ENCODE assay signal across 2 cellular contexts in genomic region chr3:127137757-127138536, GRCh38.
TF ChIP-seq lines count a peak whose summit lies in the region.

No MANE protein-coding gene starts in this region.

TF ChIP-seq in HepG2, 621 proteins besides CTCF, POLR2A, EP300 and RAD21:
- no peak for TF ChIP-seq ZNF616 (CRISPR knock-in tag; IDR thresholded peaks at IDR 0.05; ENCODE audit: low read depth)
- TF ChIP-seq MNT (IDR thresholded peaks at IDR 0.05) = peak; percentile 88
- no peak for TF ChIP-seq ZBTB43 (CRISPR knock-in tag; conservative IDR thresholded peaks at IDR 0.05)
- TF ChIP-seq RFX5 (IDR thresholded peaks at IDR 0.05; ENCODE audit: low read depth, low read length) = no peak
TF ChIP-seq in HepG2: peak in this region for 1.

TF ChIP-seq in H1, 55 proteins besides CTCF, POLR2A, EP300 and RAD21:
- no peak for TF ChIP-seq ASH2L (IDR thresholded peaks at IDR 0.05; ENCODE audit: low read length)
- TF ChIP-seq SP4 (IDR thresholded peaks at IDR 0.05; ENCODE audit: low read length) = no peak
- TF ChIP-seq BACH1 (IDR thresholded peaks at IDR 0.05; ENCODE audit: low read length) = no peak
- TF ChIP-seq CBX8 (IDR thresholded peaks at IDR 0.05; ENCODE audit: borderline replicate concordance, low read depth, low read length) = no peak
- TF ChIP-seq TAF7 (optimal IDR thresholded peaks at IDR 0.05; ENCODE audit: borderline replicate concordance, low read depth, low read length) = no peak
- no peak for TF ChIP-seq E2F6 (IDR thresholded peaks at IDR 0.05)
- TF ChIP-seq BRCA1 (IDR thresholded peaks at IDR 0.05; ENCODE audit: low read depth, low read length) = no peak
- TF ChIP-seq POLR2AphosphoS5 (IDR thresholded peaks at IDR 0.05; ENCODE audit: low read depth, low read length) = no peak
TF ChIP-seq in H1: peak in this region for 0.
